ENCODE assay signal across 7 cellular contexts in the genomic region with DNA sequence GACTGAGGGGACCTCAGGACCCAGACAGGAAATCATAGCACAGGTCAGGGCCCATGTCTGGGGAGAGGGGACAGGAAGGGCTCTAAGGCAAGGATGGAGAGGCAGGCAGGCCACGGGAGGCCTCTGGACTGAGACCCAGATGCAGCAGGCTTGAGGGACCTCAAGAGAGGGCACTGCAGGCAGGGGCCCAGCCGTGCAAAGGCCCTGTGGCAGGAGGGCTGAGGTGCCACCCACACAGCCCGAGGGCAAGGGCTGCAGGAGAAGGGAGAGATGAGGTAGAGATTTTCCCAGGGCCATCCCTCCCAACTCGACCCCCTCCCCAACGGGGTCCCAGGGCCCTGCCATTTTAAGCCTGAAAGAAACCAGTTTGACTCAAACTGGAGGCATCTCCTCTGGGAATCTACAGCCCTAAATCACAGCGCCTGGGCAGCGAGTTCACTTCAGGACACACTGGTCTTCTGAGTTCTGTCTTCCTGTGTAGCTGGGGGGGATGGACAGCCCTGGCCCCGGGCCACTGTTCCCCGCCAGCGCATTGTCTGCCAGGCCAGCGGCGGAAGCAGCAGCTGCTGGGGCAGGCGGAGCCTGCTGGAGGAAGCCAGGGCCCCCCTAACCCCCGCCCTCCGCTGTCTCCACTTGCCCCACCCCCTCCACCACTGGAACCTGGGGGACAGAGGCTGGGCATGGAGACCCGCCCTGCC. TPM values are rescaled to one million over a fixed set of nuclear protein-coding genes. Genes with fewer than 3 reads are reported as not detected.
DNase-seq lines count a peak whose midpoint lies in the region; ATAC-seq and TF ChIP-seq lines count a peak whose summit lies in the region.

No MANE protein-coding gene starts in this region.

- H3K27me3 ChIP-seq in right lobe of liver (no peaks in the 10 kb centered on the region), suprapubic skin (no peaks in the 10 kb centered on the region)

- TF ChIP-seq CTCF in right lobe of liver (IDR thresholded peaks at IDR 0.05) = no peak
- TF ChIP-seq CTCF in suprapubic skin (IDR thresholded peaks at IDR 0.05) = no peak
- TF ChIP-seq CTCF in type B pancreatic cell (conservative IDR thresholded peaks at IDR 0.05) = no peak

- H3K27ac Mint-ChIP-seq in type B pancreatic cell = no peak overlapping the region

- H3K4me3 ChIP-seq in right lobe of liver (no peak overlapping the region), suprapubic skin (peak overlapping the region; percentile 9)

- ATAC-seq in right lobe of liver = peak; percentile 70 to 81 (median 76)

- H3K27ac ChIP-seq in right lobe of liver (peak overlapping the region; percentile 40 to 74 (median 54)), suprapubic skin (peak overlapping the region; percentile 83)

- 20% methylated on average over 2 of the region's 16 CpGs for WGBS in right lobe of liver (ENCODE audit: insufficient coverage, low coverage, low lambda C conversion rate, missing lambda C conversion rate)
- WGBS in suprapubic skin = 42% methylated on average over 5 of the region's 16 CpGs

- TF ChIP-seq POLR2A in right lobe of liver (IDR thresholded peaks at IDR 0.05) = no peak
- TF ChIP-seq POLR2A in suprapubic skin (IDR thresholded peaks at IDR 0.05) = no peak

- no peaks in the 10 kb centered on the region for H3K9me3 Mint-ChIP-seq in type B pancreatic cell

- H3K9me3 ChIP-seq in right lobe of liver (no peaks in the 10 kb centered on the region), suprapubic skin (no peaks in the 10 kb centered on the region)

- H3K4me1 Mint-ChIP-seq in type B pancreatic cell (ENCODE audit: unreplicated experiment) = peaks cover 7% of the 10 kb centered on the region

- H3K4me1 ChIP-seq in right lobe of liver (peaks cover 0 to 13% (median 4%) of the 10 kb centered on the region in 4 donors), suprapubic skin (peaks cover 62% of the 10 kb centered on the region)

- peaks cover 7% of the 10 kb centered on the region for H3K27me3 Mint-ChIP-seq in type B pancreatic cell

- no peak overlapping the region for H3K4me3 Mint-ChIP-seq in type B pancreatic cell

- no peaks in the 10 kb centered on the region for H3K36me3 ChIP-seq in right lobe of liver
- H3K36me3 ChIP-seq in suprapubic skin = no peaks in the 10 kb centered on the region

- intact Hi-C loops in right lobe of liver (cut with DNase I) = loop anchor here in 1 of 2 donors (10.0 kb wide), 1 partner anchor 328 kb away; no protein-coding TSS in a partner anchor

- no peak for TF ChIP-seq EP300 in suprapubic skin (IDR thresholded peaks at IDR 0.05)

- DNase-seq in HCEC 1CT (peak; percentile 98), OCI-M1 (lab: John Stamatoyannopoulos, UW) (peak; percentile 20), dedifferentiated amniotic fluid mesenchymal stem cell (ENCODE audit: extremely low spot score) (peak; percentile 78), right lobe of liver (peak; percentile 79 to 87 (median 87)), suprapubic skin (ENCODE audit: low spot score in 2 of 2) (peak; percentile 90 to 91), type B pancreatic cell (ENCODE audit: extremely low spot score, unreplicated experiment) (no peak), NK-92 (lab: John Stamatoyannopoulos, UW; ENCODE audit: unreplicated experiment) (no peak)

- H3K36me3 Mint-ChIP-seq in type B pancreatic cell = no peaks in the 10 kb centered on the region

RNA-seq across cellular contexts. Expression of a gene that starts 20.3 kb away (rescaled TPM):
- total RNA-seq in right lobe of liver = under 1 TPM in 2 of 6 experiments, not detected in 4; 0.10 to 0.12 TPM
- 10 to 100 TPM; 18.7 to 54.4 (median 44.1) TPM for total RNA-seq in suprapubic skin
- total RNA-seq in type B pancreatic cell (ENCODE audit: low replicate concordance) = 14.8 and 16.4 TPM in 2 replicates

Comparison
In these comparisons a context has a peak if more than half of its experiments do, and no peak if none do; other contexts are left out.
1. DNase-seq: peak in HCEC 1CT (single experiment), OCI-M1 (single experiment), dedifferentiated amniotic fluid mesenchymal stem cell (single experiment), right lobe of liver (3 of 3) and suprapubic skin (2 of 2); none in type B pancreatic cell (single experiment) and NK-92 (single experiment).
2. RNA of a gene that starts 20.3 kb away (total RNA-seq): 18.7 to 54.4 TPM in suprapubic skin and 14.8 to 16.4 TPM in type B pancreatic cell; 0.10 to 0.12 TPM in right lobe of liver; every median in the first group is over 10 times any median in the second.